In genomic region chr2:170323743-170324142, GRCh38 we compare ENCODE assay signal across 1 cellular context.
TF ChIP-seq lines count a peak whose summit lies in the region.

No MANE protein-coding gene starts in this region.

TF ChIP-seq in K562, 482 proteins besides CTCF, POLR2A, EP300 and RAD21 (continued from another document):
- TF ChIP-seq, protein P1, sequence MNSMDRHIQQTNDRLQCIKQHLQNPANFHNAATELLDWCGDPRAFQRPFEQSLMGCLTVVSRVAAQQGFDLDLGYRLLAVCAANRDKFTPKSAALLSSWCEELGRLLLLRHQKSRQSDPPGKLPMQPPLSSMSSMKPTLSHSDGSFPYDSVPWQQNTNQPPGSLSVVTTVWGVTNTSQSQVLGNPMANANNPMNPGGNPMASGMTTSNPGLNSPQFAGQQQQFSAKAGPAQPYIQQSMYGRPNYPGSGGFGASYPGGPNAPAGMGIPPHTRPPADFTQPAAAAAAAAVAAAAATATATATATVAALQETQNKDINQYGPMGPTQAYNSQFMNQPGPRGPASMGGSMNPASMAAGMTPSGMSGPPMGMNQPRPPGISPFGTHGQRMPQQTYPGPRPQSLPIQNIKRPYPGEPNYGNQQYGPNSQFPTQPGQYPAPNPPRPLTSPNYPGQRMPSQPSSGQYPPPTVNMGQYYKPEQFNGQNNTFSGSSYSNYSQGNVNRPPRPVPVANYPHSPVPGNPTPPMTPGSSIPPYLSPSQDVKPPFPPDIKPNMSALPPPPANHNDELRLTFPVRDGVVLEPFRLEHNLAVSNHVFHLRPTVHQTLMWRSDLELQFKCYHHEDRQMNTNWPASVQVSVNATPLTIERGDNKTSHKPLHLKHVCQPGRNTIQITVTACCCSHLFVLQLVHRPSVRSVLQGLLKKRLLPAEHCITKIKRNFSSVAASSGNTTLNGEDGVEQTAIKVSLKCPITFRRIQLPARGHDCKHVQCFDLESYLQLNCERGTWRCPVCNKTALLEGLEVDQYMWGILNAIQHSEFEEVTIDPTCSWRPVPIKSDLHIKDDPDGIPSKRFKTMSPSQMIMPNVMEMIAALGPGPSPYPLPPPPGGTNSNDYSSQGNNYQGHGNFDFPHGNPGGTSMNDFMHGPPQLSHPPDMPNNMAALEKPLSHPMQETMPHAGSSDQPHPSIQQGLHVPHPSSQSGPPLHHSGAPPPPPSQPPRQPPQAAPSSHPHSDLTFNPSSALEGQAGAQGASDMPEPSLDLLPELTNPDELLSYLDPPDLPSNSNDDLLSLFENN (IDR thresholded peaks at IDR 0.05; ENCODE audit: low read depth in 2 of 2, low read length in 2 of 2): no peak
- TF ChIP-seq IFI16 (CRISPR knock-in tag; IDR thresholded peaks at IDR 0.05) (no peak), TEAD4 (IDR thresholded peaks at IDR 0.05; ENCODE audit: low read length) (no peak), TEAD4 (CRISPR knock-in tag; IDR thresholded peaks at IDR 0.05; ENCODE audit: borderline replicate concordance) (no peak)
- TF ChIP-seq, protein P2, sequence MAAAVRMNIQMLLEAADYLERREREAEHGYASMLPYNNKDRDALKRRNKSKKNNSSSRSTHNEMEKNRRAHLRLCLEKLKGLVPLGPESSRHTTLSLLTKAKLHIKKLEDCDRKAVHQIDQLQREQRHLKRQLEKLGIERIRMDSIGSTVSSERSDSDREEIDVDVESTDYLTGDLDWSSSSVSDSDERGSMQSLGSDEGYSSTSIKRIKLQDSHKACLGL (CRISPR knock-in tag; IDR thresholded peaks at IDR 0.05; ENCODE audit: borderline replicate concordance, poor library complexity, severe bottlenecking): no peak
